ENCODE assay signal across 2 cellular contexts in the genomic region with DNA sequence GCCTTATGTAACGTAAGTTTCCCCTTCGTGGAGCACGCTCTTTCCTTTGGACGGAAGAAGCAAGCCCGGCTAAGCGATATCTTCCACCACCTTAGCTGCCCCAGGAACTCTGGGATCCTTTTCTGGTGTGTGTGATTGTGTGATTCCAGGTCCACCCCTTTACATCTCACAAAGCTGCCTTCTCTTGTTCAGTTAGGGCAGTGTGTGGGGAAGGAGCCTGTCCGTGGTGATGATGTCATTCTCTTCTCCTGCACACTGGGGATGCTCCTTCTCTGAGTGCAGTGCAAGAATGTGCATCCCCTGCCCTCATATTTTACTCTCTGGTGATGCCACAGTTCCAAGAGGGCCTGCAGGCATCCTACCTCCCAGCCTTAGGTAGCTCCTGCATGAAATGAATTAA.
TF ChIP-seq lines count a peak whose summit lies in the region.

No MANE protein-coding gene starts in this region.

TF ChIP-seq in IMR-90, 13 proteins besides CTCF, POLR2A, EP300 and RAD21:
- TF ChIP-seq RFX5 (IDR thresholded peaks at IDR 0.05; ENCODE audit: low read depth, low read length), result no peak
- no peak for TF ChIP-seq SMC3 (IDR thresholded peaks at IDR 0.05; ENCODE audit: low read depth, low read length)
- TF ChIP-seq NFE2L2 (IDR thresholded peaks at IDR 0.05; ENCODE audit: low read depth, low read length), result no peak
- TF ChIP-seq MAZ (IDR thresholded peaks at IDR 0.05; ENCODE audit: borderline replicate concordance, low read depth, low read length), result no peak
- TF ChIP-seq, protein P1, sequence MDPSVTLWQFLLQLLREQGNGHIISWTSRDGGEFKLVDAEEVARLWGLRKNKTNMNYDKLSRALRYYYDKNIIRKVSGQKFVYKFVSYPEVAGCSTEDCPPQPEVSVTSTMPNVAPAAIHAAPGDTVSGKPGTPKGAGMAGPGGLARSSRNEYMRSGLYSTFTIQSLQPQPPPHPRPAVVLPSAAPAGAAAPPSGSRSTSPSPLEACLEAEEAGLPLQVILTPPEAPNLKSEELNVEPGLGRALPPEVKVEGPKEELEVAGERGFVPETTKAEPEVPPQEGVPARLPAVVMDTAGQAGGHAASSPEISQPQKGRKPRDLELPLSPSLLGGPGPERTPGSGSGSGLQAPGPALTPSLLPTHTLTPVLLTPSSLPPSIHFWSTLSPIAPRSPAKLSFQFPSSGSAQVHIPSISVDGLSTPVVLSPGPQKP (IDR thresholded peaks at IDR 0.05; ENCODE audit: borderline replicate concordance, low read depth, low read length), result no peak
- no peak for TF ChIP-seq MXI1 (IDR thresholded peaks at IDR 0.05; ENCODE audit: borderline replicate concordance, low read depth, low read length)
- TF ChIP-seq CEBPB (IDR thresholded peaks at IDR 0.05; ENCODE audit: low read depth, low read length), result no peak
- TF ChIP-seq, protein P2, sequence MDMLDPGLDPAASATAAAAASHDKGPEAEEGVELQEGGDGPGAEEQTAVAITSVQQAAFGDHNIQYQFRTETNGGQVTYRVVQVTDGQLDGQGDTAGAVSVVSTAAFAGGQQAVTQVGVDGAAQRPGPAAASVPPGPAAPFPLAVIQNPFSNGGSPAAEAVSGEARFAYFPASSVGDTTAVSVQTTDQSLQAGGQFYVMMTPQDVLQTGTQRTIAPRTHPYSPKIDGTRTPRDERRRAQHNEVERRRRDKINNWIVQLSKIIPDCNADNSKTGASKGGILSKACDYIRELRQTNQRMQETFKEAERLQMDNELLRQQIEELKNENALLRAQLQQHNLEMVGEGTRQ (IDR thresholded peaks at IDR 0.05; ENCODE audit: low read depth, low read length), result no peak
- TF ChIP-seq CHD1 (IDR thresholded peaks at IDR 0.05; ENCODE audit: low read depth, low read length), result no peak
- TF ChIP-seq FOS (IDR thresholded peaks at IDR 0.05; ENCODE audit: low read depth, low read length), result no peak
- no peak for TF ChIP-seq RCOR1 (IDR thresholded peaks at IDR 0.05; ENCODE audit: insufficient replicate concordance, low read length)
- no peak for TF ChIP-seq MAFK (IDR thresholded peaks at IDR 0.05; ENCODE audit: low read depth, low read length)
- TF ChIP-seq BHLHE40 (IDR thresholded peaks at IDR 0.05; ENCODE audit: low read depth, low read length), result no peak

TF ChIP-seq in H1, 55 proteins besides CTCF, POLR2A, EP300 and RAD21:
- no peak for TF ChIP-seq TAF7 (optimal IDR thresholded peaks at IDR 0.05; ENCODE audit: borderline replicate concordance, low read depth, low read length)
- TF ChIP-seq KDM1A (IDR thresholded peaks at IDR 0.05; ENCODE audit: borderline replicate concordance, low read length), result no peak
- no peak for TF ChIP-seq NRF1 (IDR thresholded peaks at IDR 0.05; ENCODE audit: low read depth, low read length)
- no peak for TF ChIP-seq EZH2 (IDR thresholded peaks at IDR 0.05; ENCODE audit: low read depth, low read length, severe bottlenecking)
- no peak for TF ChIP-seq SUZ12 (IDR thresholded peaks at IDR 0.05; ENCODE audit: low read length)
- TF ChIP-seq TBP (IDR thresholded peaks at IDR 0.05; ENCODE audit: low read depth, low read length), result no peak
- TF ChIP-seq KDM4A (IDR thresholded peaks at IDR 0.05; ENCODE audit: low read depth, low read length, severe bottlenecking), result no peak
- TF ChIP-seq JUN (IDR thresholded peaks at IDR 0.05; ENCODE audit: low read depth, low read length), result no peak
- TF ChIP-seq BACH1 (IDR thresholded peaks at IDR 0.05; ENCODE audit: low read length), result no peak
- no peak for TF ChIP-seq ASH2L (IDR thresholded peaks at IDR 0.05; ENCODE audit: low read length)
- no peak for TF ChIP-seq EGR1 (IDR thresholded peaks at IDR 0.05; ENCODE audit: borderline replicate concordance, low read depth, low read length)
- no peak for TF ChIP-seq CHD1 (IDR thresholded peaks at IDR 0.05; ENCODE audit: low read depth, low read length)
- no peak for TF ChIP-seq POU5F1 (IDR thresholded peaks at IDR 0.05; ENCODE audit: low read depth, low read length)
- TF ChIP-seq RBBP5 (IDR thresholded peaks at IDR 0.05; ENCODE audit: borderline replicate concordance, low read depth, low read length), result no peak
- TF ChIP-seq PHF8 (conservative IDR thresholded peaks at IDR 0.05; ENCODE audit: low read depth, low read length), result no peak
- TF ChIP-seq, protein P3, sequence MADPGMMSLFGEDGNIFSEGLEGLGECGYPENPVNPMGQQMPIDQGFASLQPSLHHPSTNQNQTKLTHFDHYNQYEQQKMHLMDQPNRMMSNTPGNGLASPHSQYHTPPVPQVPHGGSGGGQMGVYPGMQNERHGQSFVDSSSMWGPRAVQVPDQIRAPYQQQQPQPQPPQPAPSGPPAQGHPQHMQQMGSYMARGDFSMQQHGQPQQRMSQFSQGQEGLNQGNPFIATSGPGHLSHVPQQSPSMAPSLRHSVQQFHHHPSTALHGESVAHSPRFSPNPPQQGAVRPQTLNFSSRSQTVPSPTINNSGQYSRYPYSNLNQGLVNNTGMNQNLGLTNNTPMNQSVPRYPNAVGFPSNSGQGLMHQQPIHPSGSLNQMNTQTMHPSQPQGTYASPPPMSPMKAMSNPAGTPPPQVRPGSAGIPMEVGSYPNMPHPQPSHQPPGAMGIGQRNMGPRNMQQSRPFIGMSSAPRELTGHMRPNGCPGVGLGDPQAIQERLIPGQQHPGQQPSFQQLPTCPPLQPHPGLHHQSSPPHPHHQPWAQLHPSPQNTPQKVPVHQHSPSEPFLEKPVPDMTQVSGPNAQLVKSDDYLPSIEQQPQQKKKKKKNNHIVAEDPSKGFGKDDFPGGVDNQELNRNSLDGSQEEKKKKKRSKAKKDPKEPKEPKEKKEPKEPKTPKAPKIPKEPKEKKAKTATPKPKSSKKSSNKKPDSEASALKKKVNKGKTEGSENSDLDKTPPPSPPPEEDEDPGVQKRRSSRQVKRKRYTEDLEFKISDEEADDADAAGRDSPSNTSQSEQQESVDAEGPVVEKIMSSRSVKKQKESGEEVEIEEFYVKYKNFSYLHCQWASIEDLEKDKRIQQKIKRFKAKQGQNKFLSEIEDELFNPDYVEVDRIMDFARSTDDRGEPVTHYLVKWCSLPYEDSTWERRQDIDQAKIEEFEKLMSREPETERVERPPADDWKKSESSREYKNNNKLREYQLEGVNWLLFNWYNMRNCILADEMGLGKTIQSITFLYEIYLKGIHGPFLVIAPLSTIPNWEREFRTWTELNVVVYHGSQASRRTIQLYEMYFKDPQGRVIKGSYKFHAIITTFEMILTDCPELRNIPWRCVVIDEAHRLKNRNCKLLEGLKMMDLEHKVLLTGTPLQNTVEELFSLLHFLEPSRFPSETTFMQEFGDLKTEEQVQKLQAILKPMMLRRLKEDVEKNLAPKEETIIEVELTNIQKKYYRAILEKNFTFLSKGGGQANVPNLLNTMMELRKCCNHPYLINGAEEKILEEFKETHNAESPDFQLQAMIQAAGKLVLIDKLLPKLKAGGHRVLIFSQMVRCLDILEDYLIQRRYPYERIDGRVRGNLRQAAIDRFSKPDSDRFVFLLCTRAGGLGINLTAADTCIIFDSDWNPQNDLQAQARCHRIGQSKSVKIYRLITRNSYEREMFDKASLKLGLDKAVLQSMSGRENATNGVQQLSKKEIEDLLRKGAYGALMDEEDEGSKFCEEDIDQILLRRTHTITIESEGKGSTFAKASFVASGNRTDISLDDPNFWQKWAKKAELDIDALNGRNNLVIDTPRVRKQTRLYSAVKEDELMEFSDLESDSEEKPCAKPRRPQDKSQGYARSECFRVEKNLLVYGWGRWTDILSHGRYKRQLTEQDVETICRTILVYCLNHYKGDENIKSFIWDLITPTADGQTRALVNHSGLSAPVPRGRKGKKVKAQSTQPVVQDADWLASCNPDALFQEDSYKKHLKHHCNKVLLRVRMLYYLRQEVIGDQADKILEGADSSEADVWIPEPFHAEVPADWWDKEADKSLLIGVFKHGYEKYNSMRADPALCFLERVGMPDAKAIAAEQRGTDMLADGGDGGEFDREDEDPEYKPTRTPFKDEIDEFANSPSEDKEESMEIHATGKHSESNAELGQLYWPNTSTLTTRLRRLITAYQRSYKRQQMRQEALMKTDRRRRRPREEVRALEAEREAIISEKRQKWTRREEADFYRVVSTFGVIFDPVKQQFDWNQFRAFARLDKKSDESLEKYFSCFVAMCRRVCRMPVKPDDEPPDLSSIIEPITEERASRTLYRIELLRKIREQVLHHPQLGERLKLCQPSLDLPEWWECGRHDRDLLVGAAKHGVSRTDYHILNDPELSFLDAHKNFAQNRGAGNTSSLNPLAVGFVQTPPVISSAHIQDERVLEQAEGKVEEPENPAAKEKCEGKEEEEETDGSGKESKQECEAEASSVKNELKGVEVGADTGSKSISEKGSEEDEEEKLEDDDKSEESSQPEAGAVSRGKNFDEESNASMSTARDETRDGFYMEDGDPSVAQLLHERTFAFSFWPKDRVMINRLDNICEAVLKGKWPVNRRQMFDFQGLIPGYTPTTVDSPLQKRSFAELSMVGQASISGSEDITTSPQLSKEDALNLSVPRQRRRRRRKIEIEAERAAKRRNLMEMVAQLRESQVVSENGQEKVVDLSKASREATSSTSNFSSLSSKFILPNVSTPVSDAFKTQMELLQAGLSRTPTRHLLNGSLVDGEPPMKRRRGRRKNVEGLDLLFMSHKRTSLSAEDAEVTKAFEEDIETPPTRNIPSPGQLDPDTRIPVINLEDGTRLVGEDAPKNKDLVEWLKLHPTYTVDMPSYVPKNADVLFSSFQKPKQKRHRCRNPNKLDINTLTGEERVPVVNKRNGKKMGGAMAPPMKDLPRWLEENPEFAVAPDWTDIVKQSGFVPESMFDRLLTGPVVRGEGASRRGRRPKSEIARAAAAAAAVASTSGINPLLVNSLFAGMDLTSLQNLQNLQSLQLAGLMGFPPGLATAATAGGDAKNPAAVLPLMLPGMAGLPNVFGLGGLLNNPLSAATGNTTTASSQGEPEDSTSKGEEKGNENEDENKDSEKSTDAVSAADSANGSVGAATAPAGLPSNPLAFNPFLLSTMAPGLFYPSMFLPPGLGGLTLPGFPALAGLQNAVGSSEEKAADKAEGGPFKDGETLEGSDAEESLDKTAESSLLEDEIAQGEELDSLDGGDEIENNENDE (IDR thresholded peaks at IDR 0.05; ENCODE audit: insufficient replicate concordance, low read length), result no peak
- no peak for TF ChIP-seq SP2 (IDR thresholded peaks at IDR 0.05; ENCODE audit: low read length)
- TF ChIP-seq, protein P4, sequence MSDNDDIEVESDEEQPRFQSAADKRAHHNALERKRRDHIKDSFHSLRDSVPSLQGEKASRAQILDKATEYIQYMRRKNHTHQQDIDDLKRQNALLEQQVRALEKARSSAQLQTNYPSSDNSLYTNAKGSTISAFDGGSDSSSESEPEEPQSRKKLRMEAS (IDR thresholded peaks at IDR 0.05), result no peak
- no peak for TF ChIP-seq MAFK (IDR thresholded peaks at IDR 0.05; ENCODE audit: low read depth, low read length)
- TF ChIP-seq FOSL1 (IDR thresholded peaks at IDR 0.05; ENCODE audit: insufficient read depth, low read depth, low read length), result no peak
